18 cellular contexts compared by ENCODE assay signal in genomic region chr18:61882296-61883004, GRCh38. TPM values are rescaled to one million over a fixed set of nuclear protein-coding genes. Genes with fewer than 3 reads are reported as not detected.
DNase-seq lines count a peak whose midpoint lies in the region; ATAC-seq, FAIRE-seq and TF ChIP-seq lines count a peak whose summit lies in the region.
"Had no signal": no experiment of that assay in that cellular context is flagged by ENCODE, and none has a peak within 500 bp of the region (broad histone marks: within the 10 kb centered on the region; RNA-seq: fewer than 3 reads in every experiment).

No MANE protein-coding gene starts in this region.

- ATAC-seq in HG02610 (IDR thresholded peaks at IDR 0.05; ENCODE audit: unreplicated experiment): no peak
- no peak for ATAC-seq in GM21619 (IDR thresholded peaks at IDR 0.05; ENCODE audit: unreplicated experiment)
- ATAC-seq: left lung, psoas muscle had no signal

- peak; percentile 19 for FAIRE-seq in H1 (lab: Jason Lieb, UNC)

- no peak for TF ChIP-seq POLR2A in H1 (IDR thresholded peaks at IDR 0.05; ENCODE audit: control extremely low read depth in 1 of 2, low read depth in 2 of 2, low read length in 2 of 2)

- H4K8ac ChIP-seq in H1 (ENCODE audit: extremely low read depth, insufficient read depth, low read length): no peak overlapping the region
- peak overlapping the region; percentile 63 for H4K8ac ChIP-seq in mesenchymal stem cell (ENCODE audit: low read length)

- H3K79me2 ChIP-seq in H1 (ENCODE audit: control insufficient read depth in 1 of 2, insufficient read depth in 2 of 2, low read length in 2 of 2): no peaks in the 10 kb centered on the region
- no peaks in the 10 kb centered on the region for H3K79me2 ChIP-seq in OCI-LY7 (ENCODE audit: insufficient read depth, low read depth, low read length)

- H3K4me3 ChIP-seq in H1 (ENCODE audit: extremely low read depth in 1 of 4, insufficient read depth in 2 of 4, low read depth in 3 of 4, low read length in 4 of 4) (no peak overlapping the region), mesenchymal stem cell (ENCODE audit: insufficient read depth in 1 of 2, low read depth in 1 of 2, low read length in 2 of 2) (no peak overlapping the region), OCI-LY7 (ENCODE audit: low read depth, low read length, poor library complexity, severe bottlenecking) (no peak overlapping the region)
- H3K4me3 ChIP-seq: left lung, psoas muscle, testis had no signal

- H2AK5ac ChIP-seq in H1 (ENCODE audit: low read depth, low read length) (no peak overlapping the region), mesenchymal stem cell (ENCODE audit: low read length, severe bottlenecking) (no peak overlapping the region)

- H2BK12ac ChIP-seq in H1 (ENCODE audit: low read depth, low read length): no peak overlapping the region
- peak overlapping the region in 1 of 2 experiments; percentile 27 for H2BK12ac ChIP-seq in mesenchymal stem cell (ENCODE audit: low read length in 2 of 2)

- H2BK15ac ChIP-seq in H1 (ENCODE audit: low read length) (no peak overlapping the region), mesenchymal stem cell (ENCODE audit: low read depth, poor library complexity, severe bottlenecking) (no peak overlapping the region)

- no peaks in the 10 kb centered on the region for H3K23me2 ChIP-seq in H1 (ENCODE audit: low read depth, low read length)

- H3K4me2 ChIP-seq in H1 (ENCODE audit: insufficient read depth in 1 of 2, low read depth in 2 of 2, low read length in 2 of 2) (no peak overlapping the region), mesenchymal stem cell (ENCODE audit: low read length, poor library complexity, severe bottlenecking) (no peak overlapping the region), OCI-LY7 (ENCODE audit: low read length) (no peak overlapping the region)

- no peak overlapping the region for H3K27ac ChIP-seq in H1 (ENCODE audit: low read depth, low read length)
- H3K27ac ChIP-seq in mesenchymal stem cell (ENCODE audit: low read length, poor library complexity, severe bottlenecking): no peak overlapping the region
- no peak overlapping the region for H3K27ac ChIP-seq in OCI-LY7 (ENCODE audit: low read depth, low read length, poor library complexity, severe bottlenecking)
- H3K27ac ChIP-seq: left lung, psoas muscle, RWPE1, testis had no signal

- intact Hi-C loops in OCI-LY7 (cut with micrococcal nuclease; ENCODE audit: unreplicated experiment): no loop called here

- H3K4ac ChIP-seq in H1 (replicated peaks; ENCODE audit: insufficient read length, low read depth, low read length) (no peak overlapping the region), mesenchymal stem cell (ENCODE audit: low read depth in 1 of 2, low read length in 2 of 2) (peak overlapping the region in 1 of 2 experiments; percentile 29)

- H2BK120ac ChIP-seq in H1 (replicated peaks; ENCODE audit: low read depth, low read length): no peak overlapping the region
- H2BK120ac ChIP-seq in mesenchymal stem cell (ENCODE audit: low read depth, low read length): no peak overlapping the region

- H3K9ac ChIP-seq in H1 (replicated peaks in 1 of 4; ENCODE audit: extremely low read depth in 1 of 4, low read depth in 3 of 4, low read length in 3 of 4) (no peak overlapping the region), mesenchymal stem cell (ENCODE audit: low read length) (no peak overlapping the region)

- H2BK20ac ChIP-seq in H1 (ENCODE audit: low read length): no peak overlapping the region

- no peak overlapping the region for H3K14ac ChIP-seq in H1 (ENCODE audit: insufficient read length)
- H3K14ac ChIP-seq in mesenchymal stem cell (ENCODE audit: low read length in 2 of 2): no peak overlapping the region

- H4K20me1 ChIP-seq in H1 (replicated peaks in 1 of 2; ENCODE audit: control insufficient read depth in 1 of 2, insufficient read depth in 2 of 2, low read length in 2 of 2) (no peaks in the 10 kb centered on the region), OCI-LY7 (ENCODE audit: insufficient read depth, low read length) (no peaks in the 10 kb centered on the region)

- CTCF ChIA-PET in H1 (lab: Charles Lee; ENCODE audit: partially characterized antibody): interaction anchor here (0.9 to 1.2 kb wide), 2 partner anchors 18 to 249 kb away, joined by 3 read pairs; no protein-coding TSS in a partner anchor
- CTCF ChIA-PET in OCI-LY7 (lab: Charles Lee; ENCODE audit: unreplicated experiment): no interaction called here

- 89% methylated on average over 4 of the region's 4 CpGs; no CpG with 5 or more reads in 1 of the 2 experiments for WGBS in H1 (ENCODE audit: extremely low coverage in 1 of 2, insufficient coverage in 1 of 2, insufficient read length in 1 of 2, insufficient replicate concordance in 2 of 2, low coverage in 1 of 2, low lambda C conversion rate in 2 of 2, missing lambda C conversion rate in 1 of 2), 2 experiments
- 60% methylated on average over 4 of the region's 4 CpGs for WGBS in mesenchymal stem cell

- TF ChIP-seq EP300 in H1 (IDR thresholded peaks at IDR 0.05; ENCODE audit: borderline replicate concordance in 1 of 2, low read depth in 2 of 2, low read length in 2 of 2): no peak

- H3K4me1 ChIP-seq in H1 (replicated peaks in 1 of 4; ENCODE audit: control insufficient read depth in 3 of 4, insufficient read depth in 4 of 4, low read length in 3 of 4) (peaks cover 0 to 5% (median 0%) of the 10 kb centered on the region in 4 experiments; a peak in 1 of 7 replicates), mesenchymal stem cell (ENCODE audit: control insufficient read depth, insufficient read depth, low read depth, low read length) (no peaks in the 10 kb centered on the region), OCI-LY7 (ENCODE audit: insufficient read depth, low read length, poor library complexity, severe bottlenecking) (no peaks in the 10 kb centered on the region)
- H3K4me1 ChIP-seq: psoas muscle had no signal

- H2BK5ac ChIP-seq in H1 (ENCODE audit: low read depth, low read length): no peak overlapping the region
- no peak overlapping the region for H2BK5ac ChIP-seq in mesenchymal stem cell (ENCODE audit: low read depth, low read length, poor library complexity, severe bottlenecking)

- H3K9me3 ChIP-seq in H1 (ENCODE audit: insufficient read depth in 2 of 2, low read depth in 1 of 2, low read length in 1 of 2): no peaks in the 10 kb centered on the region
- H3K9me3 ChIP-seq in mesenchymal stem cell (ENCODE audit: control insufficient read depth, low read length): no peaks in the 10 kb centered on the region
- no peaks in the 10 kb centered on the region for H3K9me3 ChIP-seq in OCI-LY7 (ENCODE audit: low read length)
- H3K9me3 ChIP-seq: left lung, psoas muscle, testis had no signal

- POLR2A ChIA-PET in H1 (lab: Charles Lee; ENCODE audit: partially characterized antibody): no interaction called here
- POLR2A ChIA-PET in OCI-LY7 (lab: Charles Lee): no interaction called here

- no peak overlapping the region for H4K91ac ChIP-seq in H1 (replicated peaks; ENCODE audit: insufficient read length, low read length)
- peak overlapping the region; percentile 43 for H4K91ac ChIP-seq in mesenchymal stem cell (ENCODE audit: low read length)

- no peak overlapping the region for H3K56ac ChIP-seq in H1 (replicated peaks; ENCODE audit: insufficient read length, low read depth, low read length)

- H3K79me1 ChIP-seq in H1 (ENCODE audit: low read depth, low read length) (no peaks in the 10 kb centered on the region), mesenchymal stem cell (replicated peaks; ENCODE audit: low read length, poor library complexity, severe bottlenecking) (no peaks in the 10 kb centered on the region)

- H3K27me3 ChIP-seq in H1 (replicated peaks in 1 of 4; ENCODE audit: control insufficient read depth in 3 of 4, extremely low read depth in 1 of 4, insufficient read depth in 3 of 4, low read length in 3 of 4) (no peaks in the 10 kb centered on the region), mesenchymal stem cell (ENCODE audit: control insufficient read depth in 1 of 2, insufficient read depth in 1 of 2, low read length in 2 of 2) (no peaks in the 10 kb centered on the region)
- H3K27me3 ChIP-seq: left lung, testis had no signal

- BruUV-seq in OCI-LY7 (replicated peaks; lab: Mats Ljungman, UMichigan): no TSS peak

- H3K23ac ChIP-seq in H1 (ENCODE audit: insufficient read length) (no peak overlapping the region), mesenchymal stem cell (ENCODE audit: low read length in 2 of 2) (no peak overlapping the region)

- TF ChIP-seq CTCF in H1 (IDR thresholded peaks at IDR 0.05; ENCODE audit: control extremely low read depth in 1 of 3, insufficient read depth in 1 of 3, low read depth in 1 of 3, low read length in 3 of 3) (no peak), OCI-LY7 (conservative IDR thresholded peaks at IDR 0.05; ENCODE audit: low read length) (no peak)

- no peak overlapping the region for H4K5ac ChIP-seq in H1 (ENCODE audit: insufficient read length, low read depth, low read length)

- no peaks in the 10 kb centered on the region for H3K9me2 ChIP-seq in OCI-LY7 (ENCODE audit: insufficient read depth, low read length)

- H3K18ac ChIP-seq in H1 (ENCODE audit: extremely low read depth, low read length): no peak overlapping the region
- H3K18ac ChIP-seq in mesenchymal stem cell (ENCODE audit: low read depth in 1 of 2, low read length in 2 of 2): peak overlapping the region; percentile 40 to 73

- TF ChIP-seq RAD21 in H1 (IDR thresholded peaks at IDR 0.05 in 1 of 2, conservative IDR thresholded peaks at IDR 0.05 in 1 of 2; ENCODE audit: low read depth in 2 of 2, low read length in 2 of 2): no peak

- DNase-seq in AG20443 (ENCODE audit: low spot score): peak; percentile 35
- peak; percentile 79 for DNase-seq in RPMI7951 (ENCODE audit: low read depth)
- no peak for DNase-seq in H1 (ENCODE audit: low read depth in 1 of 2, low spot score in 2 of 2)
- peak; percentile 87 for DNase-seq in mesenchymal stem cell
- DNase-seq in NCI-H2081 treated with DMSO at 0.1 percent for 48 hours (lab: John Stamatoyannopoulos, UW): no peak
- DNase-seq in OCI-LY7 (ENCODE audit: low spot score): no peak
- DNase-seq: activated CD4-positive, alpha-beta T cell treated with anti-CD3 and anti-CD28 coated beads for 1 hour; activated CD8-positive, alpha-beta memory T cell treated with anti-CD3 and anti-CD28 coated beads, Interleukin-2, amount 50 U/mL, for 48 hours; activated naive CD4-positive, alpha-beta T cell treated with anti-CD3 and anti-CD28 coated beads for 36 hours; COR-L47; left lung; MV-4-11; naive B cell; psoas muscle; testis had no signal

- H2AFZ ChIP-seq in H1 (ENCODE audit: low read length) (no peak overlapping the region), mesenchymal stem cell (ENCODE audit: low read depth, low read length) (no peak overlapping the region), OCI-LY7 (ENCODE audit: low read length) (no peak overlapping the region)

- H3K36me3 ChIP-seq in H1 (ENCODE audit: control insufficient read depth in 2 of 4, insufficient read depth in 4 of 4, low read length in 3 of 4) (no peaks in the 10 kb centered on the region), mesenchymal stem cell (ENCODE audit: control insufficient read depth in 1 of 2, insufficient read depth in 2 of 2, low read depth in 1 of 2, low read length in 2 of 2) (no peaks in the 10 kb centered on the region), OCI-LY7 (ENCODE audit: insufficient read depth, low read length) (no peaks in the 10 kb centered on the region)
- H3K36me3 ChIP-seq: left lung had no signal

RNA-seq across cellular contexts. Expression of gene RNF152, which starts 10.4 kb away (rescaled TPM):
- total RNA-seq in RPMI7951 (2014; rRNA removed; shearing (Covaris generic)): 7.0 and 9.3 TPM in 2 replicates
- total RNA-seq in H1 (2021; fragmentation: NEBNext Ultra II Directional; extraction: Animal tissue kit (Norgen Biotek cat#: 25700)): 2.2 and 2.7 TPM in 2 replicates
- 1.1 and 1.7 TPM in 2 replicates for polyA plus RNA-seq in H1 (2011; rRNA removed)
- 0.92 TPM for polyA plus RNA-seq in H1 (2011; cell fraction: cytosol; rRNA removed)
- polyA plus RNA-seq in H1 (2011; cell fraction: nucleus; rRNA removed): 1.1 TPM
- polyA plus RNA-seq in H1 (2012, experiment 1 of 2): 0.29 to 0.99 TPM (median 0.70 TPM) in 4 replicates
- 0.03 TPM for polyA plus RNA-seq in H1 (2012, experiment 2 of 2)
- 0.69 TPM for polyA plus RNA-seq in H1 (2013, experiment 1 of 2)
- 0.46 TPM for polyA plus RNA-seq in H1 (2013, experiment 2 of 2)
- 5.6 and 7.6 TPM in 2 replicates for polyA minus RNA-seq in H1 (2011; rRNA and poly(A)+ RNA removed)
- 0.81 TPM for polyA minus RNA-seq in H1 (2011; cell fraction: cytosol; rRNA and poly(A)+ RNA removed)
- polyA minus RNA-seq in H1 (2011; cell fraction: nucleus; rRNA and poly(A)+ RNA removed): 4.8 TPM
- 8.3 TPM for polyA plus RNA-seq in mesenchymal stem cell (2013, experiment 1 of 2)
- polyA plus RNA-seq in mesenchymal stem cell (2013, experiment 2 of 2): 8.2 TPM
- total RNA-seq in OCI-LY7 (2014; rRNA removed; shearing (Covaris generic)): not detected in 2 replicates
- total RNA-seq in OCI-LY7 (2022): not detected in 2 replicates

Comparison
In these comparisons a context has a peak if more than half of its experiments do, and no peak if none do; other contexts are left out.
1. DNase-seq: peak in AG20443 (single experiment), RPMI7951 (single experiment) and mesenchymal stem cell (single experiment); none in H1 (0 of 2), NCI-H2081 treated with DMSO at 0.1 percent for 48 hours (single experiment) and OCI-LY7 (single experiment).